Comparison of ENCODE assay signal across 8 cellular contexts in the genomic region with DNA sequence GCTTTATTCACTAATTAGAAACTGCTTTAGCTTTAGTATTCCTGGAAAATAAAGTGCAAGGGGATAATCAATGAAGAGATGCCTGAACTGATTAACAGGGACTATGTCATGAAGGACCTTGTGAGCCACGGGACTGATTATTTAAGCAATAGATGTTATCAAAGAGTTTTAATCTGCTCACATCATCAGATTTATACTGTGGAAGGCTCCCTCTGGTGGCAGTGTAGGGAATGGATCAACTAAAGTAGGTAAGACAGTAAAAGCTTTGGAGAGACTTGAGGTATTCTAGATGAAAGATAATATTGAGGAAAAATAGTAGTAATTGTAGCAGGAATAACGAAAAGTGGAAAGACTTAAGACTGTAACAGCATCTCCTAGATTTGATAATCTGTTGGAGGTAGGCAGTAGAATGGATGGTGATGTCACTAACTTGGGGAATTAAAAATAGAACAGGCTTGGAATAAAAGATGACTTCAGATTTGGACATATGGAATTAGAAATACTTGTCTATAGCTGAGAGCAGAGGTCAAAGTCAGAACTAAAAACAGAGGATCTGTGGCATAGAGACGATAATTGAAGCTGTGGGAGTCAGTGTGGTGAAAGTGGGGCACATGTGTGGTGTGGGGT.
DNase-seq lines count a peak whose midpoint lies in the region; FAIRE-seq and TF ChIP-seq lines count a peak whose summit lies in the region.

No MANE protein-coding gene starts in this region.

- H3K4me3 ChIP-seq in SJCRH30 (no peak overlapping the region), esophagus muscularis mucosa (no peak overlapping the region), lower leg skin (ENCODE audit: low read depth, poor library complexity, severe bottlenecking) (no peak overlapping the region)

- no peaks in the 10 kb centered on the region for H3K9me3 ChIP-seq in SJCRH30 (replicated peaks)
- H3K9me3 ChIP-seq in esophagus muscularis mucosa = no peaks in the 10 kb centered on the region

- TF ChIP-seq CTCF in GM13976 (IDR thresholded peaks at IDR 0.05; ENCODE audit: borderline replicate concordance, control extremely low read depth, extremely low read depth, insufficient read depth, missing control alignments) = peak; percentile 51
- peak; percentile 54 to 76 (median 73) for TF ChIP-seq CTCF in esophagus muscularis mucosa (IDR thresholded peaks at IDR 0.05)
- TF ChIP-seq CTCF in lower leg skin (IDR thresholded peaks at IDR 0.05) = no peak

- H3K27ac ChIP-seq in SJCRH30 = no peak overlapping the region
- no peak overlapping the region for H3K27ac ChIP-seq in esophagus muscularis mucosa (replicated peaks in 1 of 4)

- intact Hi-C loops in esophagus muscularis mucosa (cut with DNase I) (loop anchor here (2.0 kb wide), 1 partner anchor 934 kb away; no protein-coding TSS in a partner anchor), lower leg skin (cut with DNase I; ENCODE audit: low total_unique reads) (loop anchor here (10.0 kb wide), 1 partner anchor 1092 kb away; no protein-coding TSS in a partner anchor)

- H3K27me3 ChIP-seq in SJCRH30 (no peaks in the 10 kb centered on the region), esophagus muscularis mucosa (no peaks in the 10 kb centered on the region)

- DNase-seq in CD1c-positive myeloid dendritic cell (ENCODE audit: extremely low spot score) = peak; percentile 32
- peak; percentile 6 for DNase-seq in GM13976 (ENCODE audit: low spot score)
- peak; percentile 3 for DNase-seq in HTR-8/SVneo (ENCODE audit: insufficient read length, low spot score)
- DNase-seq in SJCRH30 = peak; percentile 16 to 64
- DNase-seq in esophagus muscularis mucosa (ENCODE audit: extremely low spot score) = no peak
- peak; percentile 20 for DNase-seq in putamen (ENCODE audit: low spot score)
- no peak for DNase-seq in lower leg skin (ENCODE audit: low spot score in 2 of 2)
- DNase-seq in 8988T = no peak

- TF ChIP-seq EP300 in esophagus muscularis mucosa (IDR thresholded peaks at IDR 0.05) = no peak

- WGBS in esophagus muscularis mucosa = 28% methylated on average over 3 of the region's 3 CpGs
- WGBS in lower leg skin, 2 donors = 20 to 23% methylated on average over 3 of the region's 3 CpGs

- no peaks in the 10 kb centered on the region for H3K36me3 ChIP-seq in SJCRH30
- no peaks in the 10 kb centered on the region for H3K36me3 ChIP-seq in esophagus muscularis mucosa

- FAIRE-seq in HTR-8/SVneo (lab: Jason Lieb, UNC) = no peak

- H3K4me1 ChIP-seq in SJCRH30 (no peaks in the 10 kb centered on the region), esophagus muscularis mucosa (peaks cover 0 to 12% (median 3%) of the 10 kb centered on the region in 4 donors)

- in situ Hi-C loops in GM13976 (cut with MboI; ENCODE audit: low sequenced_read_pairs, unreplicated experiment) = no loop called here

- TF ChIP-seq POLR2A in esophagus muscularis mucosa (IDR thresholded peaks at IDR 0.05; ENCODE audit: low read depth) (no peak), lower leg skin (IDR thresholded peaks at IDR 0.05) (no peak)

Comparison
In these comparisons a context has a peak if more than half of its experiments do, and no peak if none do; other contexts are left out.
1. DNase-seq: peak in CD1c-positive myeloid dendritic cell (single experiment), GM13976 (single experiment), HTR-8/SVneo (single experiment), SJCRH30 (2 of 2) and putamen (single experiment); none in esophagus muscularis mucosa (single experiment), lower leg skin (0 of 2) and 8988T (single experiment).
2. CTCF ChIP-seq: peak in GM13976 (single experiment) and esophagus muscularis mucosa (3 of 3); none in lower leg skin (0 of 3).